ENCODE assay signal across 2 cellular contexts in genomic region chr19:49374665-49375434, GRCh38.
TF ChIP-seq lines count a peak whose summit lies in the region.

No MANE protein-coding gene starts in this region.

TF ChIP-seq in SK-N-SH, 30 proteins besides CTCF, POLR2A, EP300 and RAD21 (continued from another document):
- no peak for TF ChIP-seq ZBTB33 (IDR thresholded peaks at IDR 0.05; ENCODE audit: borderline replicate concordance, low read depth)

TF ChIP-seq in SK-N-SH treated with all-trans-retinoic acid at 6 μM for 48 hours, 23 proteins besides CTCF, POLR2A, EP300 and RAD21 (continued from another document):
- TF ChIP-seq, protein P1, sequence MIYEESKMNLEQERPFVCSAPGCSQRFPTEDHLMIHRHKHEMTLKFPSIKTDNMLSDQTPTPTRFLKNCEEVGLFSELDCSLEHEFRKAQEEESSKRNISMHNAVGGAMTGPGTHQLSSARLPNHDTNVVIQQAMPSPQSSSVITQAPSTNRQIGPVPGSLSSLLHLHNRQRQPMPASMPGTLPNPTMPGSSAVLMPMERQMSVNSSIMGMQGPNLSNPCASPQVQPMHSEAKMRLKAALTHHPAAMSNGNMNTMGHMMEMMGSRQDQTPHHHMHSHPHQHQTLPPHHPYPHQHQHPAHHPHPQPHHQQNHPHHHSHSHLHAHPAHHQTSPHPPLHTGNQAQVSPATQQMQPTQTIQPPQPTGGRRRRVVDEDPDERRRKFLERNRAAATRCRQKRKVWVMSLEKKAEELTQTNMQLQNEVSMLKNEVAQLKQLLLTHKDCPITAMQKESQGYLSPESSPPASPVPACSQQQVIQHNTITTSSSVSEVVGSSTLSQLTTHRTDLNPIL (CRISPR knock-in tag; IDR thresholded peaks at IDR 0.05; ENCODE audit: low read depth): no peak
- TF ChIP-seq OSR1 (CRISPR knock-in tag; IDR thresholded peaks at IDR 0.05): no peak
